ENCODE assay signal across 1 cellular context in genomic region chrX:132481449-132481848, GRCh38.
TF ChIP-seq lines count a peak whose summit lies in the region.

No MANE protein-coding gene starts in this region.

TF ChIP-seq in GM23338, 12 proteins besides CTCF, POLR2A, EP300 and RAD21 (continued from another document):
- TF ChIP-seq ETS1 (IDR thresholded peaks at IDR 0.05): no peak
